In the genomic region with DNA sequence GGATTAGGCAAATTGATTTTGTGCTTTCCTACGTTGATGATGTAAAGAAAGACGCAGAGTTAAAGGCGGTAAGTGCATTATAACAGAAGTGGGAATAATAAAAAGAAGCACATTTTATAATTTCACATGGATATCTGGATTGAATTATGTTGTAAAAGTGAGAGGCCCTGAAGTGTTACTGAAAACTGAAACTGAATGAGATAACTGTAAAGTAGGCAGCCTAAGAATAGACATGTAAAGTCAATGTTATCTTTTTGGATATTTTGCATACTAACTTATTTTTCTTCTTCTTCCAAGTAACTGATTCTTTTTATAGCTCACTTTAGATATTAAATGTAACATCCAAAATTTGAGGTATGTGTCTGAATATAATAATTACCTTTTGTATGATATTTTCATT, we compare ENCODE assay signal across 26 cellular contexts. TPM values are rescaled to one million over a fixed set of nuclear protein-coding genes. Genes with fewer than 3 reads are reported as not detected.
"Had no signal": no experiment of that assay in that cellular context is flagged by ENCODE, and none has a peak within 500 bp of the region (broad histone marks: within the 10 kb centered on the region; RNA-seq: fewer than 3 reads in every experiment).

No MANE protein-coding gene starts in this region.

- H3K4me1 ChIP-seq: breast epithelium had no signal

- ATAC-seq: activated CD4-positive, alpha-beta T cell treated with anti-CD3 and anti-CD28 coated beads for 36 hours; activated CD8-positive, alpha-beta memory T cell treated with anti-CD3 and anti-CD28 coated beads, Interleukin-2, amount 10 ng/mL, durations not matched to agents 7 days and 5 days; activated CD8-positive, alpha-beta T cell treated with anti-CD3 and anti-CD28 coated beads, Interleukin-2, amount 10 ng/mL, durations not matched to agents 7 days and 5 days; activated naive CD4-positive, alpha-beta T cell treated with anti-CD3 and anti-CD28 coated beads, Interleukin-2, amount 50 U/mL, for 72 hours; activated T-cell treated with anti-CD3 and anti-CD28 coated beads, Interleukin-2, amount 50 U/mL, for 72 hours; esophagus mucosa; left lobe of liver; mucosa of descending colon; natural killer cell treated with Interleukin-12 subunit alpha and Interleukin-12 subunit beta and Interleukin-15 and Interleukin-18, amount 100 ng/mL, for 72 hours had no signal

- FAIRE-seq: urothelium cell line had no signal

- DNase-seq: activated CD4-positive, alpha-beta T cell treated with anti-CD3 and anti-CD28 coated beads for 36 hours; activated CD4-positive, CD25-positive, alpha-beta regulatory T cell; activated CD8-positive, alpha-beta memory T cell treated with anti-CD3 and anti-CD28 coated beads, Interleukin-2, amount 10 ng/mL, durations not matched to agents 7 days and 5 days; activated CD8-positive, alpha-beta T cell treated with anti-CD3 and anti-CD28 coated beads, Interleukin-2, amount 10 ng/mL, durations not matched to agents 7 days and 5 days; activated naive CD4-positive, alpha-beta T cell; activated T-cell treated with anti-CD3 and anti-CD28 coated beads, Interleukin-2, amount 50 U/mL, for 72 hours; endodermal cell; foreskin fibroblast; heart left ventricle; hypothalamus; immature natural killer cell; mesendoderm; mucosa of descending colon; stimulated activated CD4-positive, alpha-beta T cell treated with anti-CD3 and anti-CD28 coated beads, Interleukin-1b, Interleukin-23, amount 100 ng/mL, for 48 hours; stimulated activated naive CD4-positive, alpha-beta T cell treated with Interleukin-2 at 50 U/mL for 16 hours; trophoblast cell had no signal

- H3K36me3 ChIP-seq: breast epithelium, heart left ventricle, right atrium auricular region had no signal

- H3K4me2 ChIP-seq: smooth muscle cell had no signal

- H3K27me3 ChIP-seq: breast epithelium, heart left ventricle, right atrium auricular region had no signal

- H3K9me3 ChIP-seq: breast epithelium, heart left ventricle, mucosa of descending colon, right atrium auricular region had no signal

- H3K4me3 ChIP-seq: breast epithelium, lung, mucosa of descending colon, right atrium auricular region, smooth muscle cell had no signal

- H3K27ac ChIP-seq: breast epithelium had no signal

RNA-seq across cellular contexts. Expression of a gene that starts 28.3 kb away (rescaled TPM):
- total RNA-seq: activated T-cell treated with anti-CD3 and anti-CD28 coated beads, Interleukin-2, amount 50 U/mL, for 72 hours; myocyte; natural killer cell treated with Interleukin-12 subunit alpha and Interleukin-12 subunit beta and Interleukin-15 and Interleukin-18, amount 100 ng/mL, for 72 hours had no signal
- polyA plus RNA-seq: smooth muscle cell had no signal
